ENCODE assay signal across 23 cellular contexts in genomic region chr22:19754701-19755144, GRCh38. TPM values are rescaled to one million over a fixed set of nuclear protein-coding genes. Genes with fewer than 3 reads are reported as not detected.
DNase-seq lines count a peak whose midpoint lies in the region; ATAC-seq, FAIRE-seq and TF ChIP-seq lines count a peak whose summit lies in the region.
"Had no signal": no experiment of that assay in that cellular context is flagged by ENCODE, and none has a peak within 500 bp of the region (broad histone marks: within the 10 kb centered on the region; RNA-seq: fewer than 3 reads in every experiment).

No MANE protein-coding gene starts in this region.

- no peak for TF ChIP-seq RAD21 in HepG2 (CRISPR knock-in tag; IDR thresholded peaks at IDR 0.05)

- H3K27me3 Mint-ChIP-seq in endodermal cell (ENCODE audit: insufficient read depth) (peaks cover 71% of the 10 kb centered on the region), mesothelial cell of epicardium (ENCODE audit: low read depth) (peaks cover 79% of the 10 kb centered on the region)
- peaks cover 87% of the 10 kb centered on the region for H3K27me3 Mint-ChIP-seq in activated naive CD4-positive, alpha-beta T cell treated with anti-CD3 and anti-CD28 coated beads, Interleukin-2, amount 10 ng/mL, durations not matched to agents 7 days and 5 days

- no peak for ATAC-seq in HepG2
- ATAC-seq in right lobe of liver, result no peak
- ATAC-seq in HG02642 (IDR thresholded peaks at IDR 0.05; ENCODE audit: poor library complexity, unreplicated experiment), result no peak
- no peak for ATAC-seq in HG03442 (IDR thresholded peaks at IDR 0.05; ENCODE audit: unreplicated experiment)
- ATAC-seq: HCT116 had no signal

- TF ChIP-seq EP300 in HepG2 (IDR thresholded peaks at IDR 0.05; ENCODE audit: low read depth in 2 of 2, low read length in 2 of 2) (no peak), HepG2 (CRISPR knock-in tag; IDR thresholded peaks at IDR 0.05; ENCODE audit: borderline replicate concordance) (no peak)

- POLR2A ChIA-PET in HepG2 (lab: Yijun Ruan, JAX), result no interaction called here

- H3K4me3 ChIP-seq in HepG2 (replicated peaks in 1 of 3; ENCODE audit: insufficient read depth in 1 of 3, low read depth in 2 of 3, low read length in 3 of 3), result no peak overlapping the region
- H3K4me3 ChIP-seq in right lobe of liver, result no peak overlapping the region
- H3K4me3 ChIP-seq in endodermal cell (ENCODE audit: low read length), result no peak overlapping the region
- H3K4me3 ChIP-seq: BLaER1 treated with 17β-estradiol and CSF1 and Interleukin-3, amounts not matched to agents 10 nM and 100 nM; PC-9; SJCRH30 had no signal

- in situ Hi-C loops in HepG2 (cut with HindIII; ENCODE audit: extremely low pct_ligation_motif_present, low pct_unique_long_range_greater_than_20kb), result loop anchor here (10.0 kb wide), 1 partner anchor 160 kb away; no protein-coding TSS in a partner anchor

- H3K36me3 Mint-ChIP-seq in endodermal cell (ENCODE audit: low read depth), result no peaks in the 10 kb centered on the region
- H3K36me3 Mint-ChIP-seq in mesothelial cell of epicardium, result no peaks in the 10 kb centered on the region
- no peaks in the 10 kb centered on the region for H3K36me3 Mint-ChIP-seq in activated naive CD4-positive, alpha-beta T cell treated with anti-CD3 and anti-CD28 coated beads, Interleukin-2, amount 10 ng/mL, durations not matched to agents 7 days and 5 days
- H3K36me3 Mint-ChIP-seq: CD8-positive, alpha-beta memory T cell had no signal

- H3K79me2 ChIP-seq in HepG2 (ENCODE audit: insufficient read depth, low read length), result no peaks in the 10 kb centered on the region

- intact Hi-C loops in HepG2 (cut with micrococcal nuclease; ENCODE audit: unreplicated experiment) (no loop called here), right lobe of liver (cut with DNase I) (loop anchor here (5.0 to 10.0 kb wide), 3 partner anchors 90 to 143 kb away; no protein-coding TSS in a partner anchor)

- WGBS in HepG2 (ENCODE audit: low lambda C conversion rate), result 43% methylated on average over 9 of the region's 14 CpGs
- 52% methylated on average over 5 of the region's 14 CpGs for WGBS in right lobe of liver (ENCODE audit: insufficient coverage, low coverage, low lambda C conversion rate, missing lambda C conversion rate)
- WGBS in endodermal cell (ENCODE audit: insufficient coverage in 1 of 2, insufficient read length in 1 of 2), 2 experiments, result 50 to 52% methylated on average over 9 to 14 of the region's 14 CpGs

- no peak for FAIRE-seq in HepG2 (lab: Jason Lieb, UNC)
- FAIRE-seq: GM12891, GM18507 had no signal

- H3K4me3 Mint-ChIP-seq in endodermal cell (peak overlapping the region; percentile 13), mesothelial cell of epicardium (peak overlapping the region; percentile 36)
- no peak overlapping the region for H3K4me3 Mint-ChIP-seq in activated naive CD4-positive, alpha-beta T cell treated with anti-CD3 and anti-CD28 coated beads, Interleukin-2, amount 10 ng/mL, durations not matched to agents 7 days and 5 days

- H4K20me1 ChIP-seq in HepG2 (ENCODE audit: insufficient read depth, low read length), result no peaks in the 10 kb centered on the region; the same call in 1 of the 2 replicates

- H3K9ac ChIP-seq in HepG2 (ENCODE audit: insufficient read depth, low read depth, low read length) (no peak overlapping the region), endodermal cell (ENCODE audit: extremely low read depth, low read length, poor library complexity, severe bottlenecking) (no peak overlapping the region)
- H3K9ac ChIP-seq: BLaER1 treated with 17β-estradiol and CSF1 and Interleukin-3, amounts not matched to agents 10 nM and 100 nM had no signal

- no TSS peak for BruUV-seq in HepG2 (replicated peaks; lab: Mats Ljungman, UMichigan)

- H3K4me2 ChIP-seq in HepG2 (ENCODE audit: low read depth, low read length), result no peak overlapping the region
- H3K4me2 ChIP-seq: BLaER1 treated with 17β-estradiol and CSF1 and Interleukin-3, amounts not matched to agents 10 nM and 100 nM; PC-9 had no signal

- CTCF ChIA-PET in HepG2 (lab: Yijun Ruan, JAX; ENCODE audit: low intra/inter-chr PET ratio, low total read pairs), result no interaction called here
- CTCF ChIA-PET in activated naive CD4-positive, alpha-beta T cell treated with anti-CD3 and anti-CD28 coated beads, Interleukin-2, amount 10 ng/mL, durations not matched to agents 7 days and 5 days (lab: Charles Lee), result interaction anchor here (0.8 to 6.9 kb wide), 3 partner anchors 24 to 157 kb away, joined by 3 to 46 read pairs (median 15); no protein-coding TSS in a partner anchor

- TF ChIP-seq POLR2A in HepG2 (IDR thresholded peaks at IDR 0.05; ENCODE audit: insufficient read depth in 1 of 2, low read depth in 2 of 2, low read length in 2 of 2), result no peak
- no peak for TF ChIP-seq POLR2A in right lobe of liver (IDR thresholded peaks at IDR 0.05)

- H3K27me3 ChIP-seq in HepG2 (ENCODE audit: control insufficient read depth in 1 of 2, insufficient read depth in 2 of 2, low read length in 2 of 2) (peaks cover 21 to 94% of the 10 kb centered on the region in 2 experiments), right lobe of liver (peaks cover 0 to 12% of the 10 kb centered on the region in 2 donors), endodermal cell (ENCODE audit: control insufficient read depth, insufficient read depth, low read length, poor library complexity, severe bottlenecking) (peaks cover 82% of the 10 kb centered on the region)
- H3K27me3 ChIP-seq: SJCRH30 had no signal

- no peak overlapping the region for H3K27ac ChIP-seq in HepG2 (ENCODE audit: extremely low read length, insufficient read depth, low read length)
- no peak overlapping the region for H3K27ac ChIP-seq in right lobe of liver
- no peak overlapping the region for H3K27ac ChIP-seq in endodermal cell (ENCODE audit: low read depth, low read length)
- H3K27ac ChIP-seq: BLaER1 treated with 17β-estradiol and CSF1 and Interleukin-3, amounts not matched to agents 10 nM and 100 nM; PC-9; SJCRH30 had no signal

- no peak overlapping the region for H2AFZ ChIP-seq in HepG2 (ENCODE audit: low read length)
- H2AFZ ChIP-seq: PC-9 had no signal

- DNase-seq in HepG2 (ENCODE audit: low spot score), result no peak
- no peak for DNase-seq in right lobe of liver
- peak; percentile 59 for DNase-seq in endodermal cell
- DNase-seq in mesothelial cell of epicardium (ENCODE audit: low spot score in 2 of 2, unreplicated experiment in 2 of 2), result no peak
- DNase-seq in activated naive CD4-positive, alpha-beta T cell treated with Interleukin-2 at 50 U/mL for 16 hours, result no peak
- no peak for DNase-seq in activated naive CD4-positive, alpha-beta T cell treated with anti-CD3 and anti-CD28 coated beads, Interleukin-2, amount 10 ng/mL, durations not matched to agents 7 days and 5 days
- DNase-seq: CD8-positive, alpha-beta memory T cell; GF-D8; MV-4-11; NCI-H1417 treated with DMSO at 0.1 percent for 48 hours; NCI-H1930; NCI-H2171; NCI-H446; NCI-H748 treated with DMSO at 0.1 percent for 48 hours; PC-9; SJCRH30 had no signal

- H3K4me1 Mint-ChIP-seq in endodermal cell (peaks cover 15% of the 10 kb centered on the region), mesothelial cell of epicardium (peaks cover 16% of the 10 kb centered on the region)
- peaks cover 20% of the 10 kb centered on the region for H3K4me1 Mint-ChIP-seq in activated naive CD4-positive, alpha-beta T cell treated with anti-CD3 and anti-CD28 coated beads, Interleukin-2, amount 10 ng/mL, durations not matched to agents 7 days and 5 days

- H3K27ac Mint-ChIP-seq in endodermal cell, result no peak overlapping the region
- no peak overlapping the region for H3K27ac Mint-ChIP-seq in mesothelial cell of epicardium
- H3K27ac Mint-ChIP-seq in activated naive CD4-positive, alpha-beta T cell treated with anti-CD3 and anti-CD28 coated beads, Interleukin-2, amount 10 ng/mL, durations not matched to agents 7 days and 5 days, result no peak overlapping the region
- H3K27ac Mint-ChIP-seq: CD8-positive, alpha-beta memory T cell had no signal

- H3K9me3 ChIP-seq in HepG2 (ENCODE audit: low read length), result no peaks in the 10 kb centered on the region
- no peaks in the 10 kb centered on the region for H3K9me3 ChIP-seq in right lobe of liver
- no peaks in the 10 kb centered on the region for H3K9me3 ChIP-seq in endodermal cell (ENCODE audit: control insufficient read depth, low read length)
- H3K9me3 ChIP-seq: BLaER1 treated with 17β-estradiol and CSF1 and Interleukin-3, amounts not matched to agents 10 nM and 100 nM; SJCRH30 had no signal

- H3K9me3 Mint-ChIP-seq in endodermal cell, result no peaks in the 10 kb centered on the region
- no peaks in the 10 kb centered on the region for H3K9me3 Mint-ChIP-seq in mesothelial cell of epicardium
- H3K9me3 Mint-ChIP-seq in activated naive CD4-positive, alpha-beta T cell treated with anti-CD3 and anti-CD28 coated beads, Interleukin-2, amount 10 ng/mL, durations not matched to agents 7 days and 5 days, result no peaks in the 10 kb centered on the region

- no peak for TF ChIP-seq CTCF in HepG2 (CRISPR knock-in tag; IDR thresholded peaks at IDR 0.05)
- no peak for TF ChIP-seq CTCF in right lobe of liver (IDR thresholded peaks at IDR 0.05)
- no peak for TF ChIP-seq CTCF in endodermal cell (conservative IDR thresholded peaks at IDR 0.05)
- no peak for TF ChIP-seq CTCF in mesothelial cell of epicardium (IDR thresholded peaks at IDR 0.05; ENCODE audit: unreplicated experiment)

- H3K36me3 ChIP-seq in HepG2 (replicated peaks in 1 of 2; ENCODE audit: control insufficient read depth in 1 of 2, insufficient read depth in 2 of 2, low read length in 2 of 2) (no peaks in the 10 kb centered on the region), right lobe of liver (no peaks in the 10 kb centered on the region), endodermal cell (ENCODE audit: control insufficient read depth, insufficient read depth, low read length) (no peaks in the 10 kb centered on the region)
- H3K36me3 ChIP-seq: BLaER1 treated with 17β-estradiol and CSF1 and Interleukin-3, amounts not matched to agents 10 nM and 100 nM; SJCRH30 had no signal

- H3K4me1 ChIP-seq in HepG2 (ENCODE audit: insufficient read depth, low read length), result peaks cover 29% of the 10 kb centered on the region; the same call in 1 of the 2 replicates
- H3K4me1 ChIP-seq in right lobe of liver, result peaks cover 0 to 4% (median 0%) of the 10 kb centered on the region in 4 donors
- H3K4me1 ChIP-seq in endodermal cell (ENCODE audit: control insufficient read depth, insufficient read depth, low read length), result peaks cover 13% of the 10 kb centered on the region

RNA-seq across cellular contexts. Expression of gene TBX1, which starts 5.9 kb away (rescaled TPM):
- not detected in 2 replicates for total RNA-seq in HepG2 (2016; rRNA removed; fragmentation: Illumina TruSeq; extraction: Trizol)
- not detected in 2 replicates for total RNA-seq in HepG2 (2016; cell fraction: cytosol; rRNA removed; fragmentation: Illumina TruSeq; extraction: Trizol; ENCODE audit: low read depth)
- not detected in 2 replicates for total RNA-seq in HepG2 (2016; cell fraction: insoluble cytoplasmic fraction; rRNA removed; fragmentation: Illumina TruSeq; extraction: Trizol)
- not detected in 2 replicates for total RNA-seq in HepG2 (2016; cell fraction: membrane; rRNA removed; fragmentation: Illumina TruSeq; extraction: Trizol)
- not detected in 2 replicates for total RNA-seq in HepG2 (2016; cell fraction: nucleus; rRNA removed; fragmentation: Illumina TruSeq; extraction: Trizol)
- polyA plus RNA-seq in HepG2 (2011; rRNA removed), result not detected in 2 replicates
- polyA plus RNA-seq in HepG2 (2011; cell fraction: cytosol; rRNA removed), result 0.03 TPM in 1 of 2 replicates, not detected in the other
- polyA plus RNA-seq in HepG2 (2011; cell fraction: nucleus; rRNA removed), result 0.23 TPM in 1 of 2 replicates, not detected in the other
- polyA plus RNA-seq in HepG2 (2012), result not detected in 2 replicates
- polyA plus RNA-seq in HepG2 (2016; cell fraction: cytosol; fragmentation: Illumina TruSeq; extraction: Trizol; ENCODE audit: low read depth), result not detected in 2 replicates
- polyA plus RNA-seq in HepG2 (2016; cell fraction: insoluble cytoplasmic fraction; fragmentation: Illumina TruSeq; extraction: Trizol; ENCODE audit: low read depth), result not detected in 2 replicates
- 0.08 TPM in 1 of 2 replicates, not detected in the other for polyA plus RNA-seq in HepG2 (2016; cell fraction: membrane; fragmentation: Illumina TruSeq; extraction: Trizol; ENCODE audit: low read depth)
- not detected in 2 replicates for polyA plus RNA-seq in HepG2 (2016; cell fraction: nucleus; fragmentation: Illumina TruSeq; extraction: Trizol; ENCODE audit: insufficient read depth, low read depth)
- polyA minus RNA-seq in HepG2 (2011; rRNA and poly(A)+ RNA removed; ENCODE audit: low replicate concordance), result not detected in 2 replicates
- not detected in 2 replicates for polyA minus RNA-seq in HepG2 (2011; cell fraction: cytosol; rRNA and poly(A)+ RNA removed)
- polyA minus RNA-seq in HepG2 (2011; cell fraction: nucleus; rRNA and poly(A)+ RNA removed), result not detected in 2 replicates
- total RNA-seq in right lobe of liver, result under 1 TPM in 4 of 6 experiments, not detected in 2; 0.24 to 0.37 (median 0.30) TPM
- total RNA-seq in endodermal cell, result 1 to 10 TPM in 1 of 2 donors, not detected in 1; 1.3 TPM
- polyA plus RNA-seq in endodermal cell (2013, experiment 1 of 2), result 0.75 TPM
- 1.2 TPM for polyA plus RNA-seq in endodermal cell (2013, experiment 2 of 2)
- 0.34 to 0.45 TPM in 2 of 3 replicates, not detected in the other for total RNA-seq in mesothelial cell of epicardium
- total RNA-seq: CD8-positive, alpha-beta memory T cell; HT-29 had no signal
- polyA plus RNA-seq: CD8-positive, alpha-beta memory T cell had no signal

RNA-seq across cellular contexts. Expression of gene GP1BB, which starts 31.4 kb away (rescaled TPM):
- total RNA-seq in HepG2 (2016; rRNA removed; fragmentation: Illumina TruSeq; extraction: Trizol) (not detected in 2 replicates), right lobe of liver (1 to 10 TPM in 1 of 6 experiments, under 1 TPM in 4, not detected in 1; 0.15 to 1.3 (median 0.62) TPM), endodermal cell (under 1 TPM; 0.48 to 0.62 TPM), mesothelial cell of epicardium (1.4 to 5.7 TPM (median 4.4 TPM) in 3 replicates)
- not detected in 2 replicates for total RNA-seq in HepG2 (2016; cell fraction: cytosol; rRNA removed; fragmentation: Illumina TruSeq; extraction: Trizol; ENCODE audit: low read depth)
- total RNA-seq in HepG2 (2016; cell fraction: insoluble cytoplasmic fraction; rRNA removed; fragmentation: Illumina TruSeq; extraction: Trizol), result not detected in 2 replicates
- 0.10 TPM in 1 of 2 replicates, not detected in the other for total RNA-seq in HepG2 (2016; cell fraction: membrane; rRNA removed; fragmentation: Illumina TruSeq; extraction: Trizol)
- total RNA-seq in HepG2 (2016; cell fraction: nucleus; rRNA removed; fragmentation: Illumina TruSeq; extraction: Trizol), result not detected in 2 replicates
- 0.07 TPM in 1 of 2 replicates, not detected in the other for polyA plus RNA-seq in HepG2 (2011; rRNA removed)
- 0.16 TPM in 1 of 2 replicates, not detected in the other for polyA plus RNA-seq in HepG2 (2011; cell fraction: cytosol; rRNA removed)
- polyA plus RNA-seq in HepG2 (2011; cell fraction: nucleus; rRNA removed), result 0.47 TPM in 1 of 2 replicates, not detected in the other
- polyA plus RNA-seq in HepG2 (2012), result not detected in 2 replicates
- polyA plus RNA-seq in HepG2 (2016; cell fraction: cytosol; fragmentation: Illumina TruSeq; extraction: Trizol; ENCODE audit: low read depth), result not detected in 2 replicates
- polyA plus RNA-seq in HepG2 (2016; cell fraction: insoluble cytoplasmic fraction; fragmentation: Illumina TruSeq; extraction: Trizol; ENCODE audit: low read depth), result not detected in 2 replicates
- not detected in 2 replicates for polyA plus RNA-seq in HepG2 (2016; cell fraction: membrane; fragmentation: Illumina TruSeq; extraction: Trizol; ENCODE audit: low read depth)
- polyA plus RNA-seq in HepG2 (2016; cell fraction: nucleus; fragmentation: Illumina TruSeq; extraction: Trizol; ENCODE audit: insufficient read depth, low read depth), result not detected in 2 replicates
- polyA minus RNA-seq in HepG2 (2011; rRNA and poly(A)+ RNA removed; ENCODE audit: low replicate concordance), result 0.32 TPM in 1 of 2 replicates, not detected in the other
- not detected in 2 replicates for polyA minus RNA-seq in HepG2 (2011; cell fraction: cytosol; rRNA and poly(A)+ RNA removed)
- not detected in 2 replicates for polyA minus RNA-seq in HepG2 (2011; cell fraction: nucleus; rRNA and poly(A)+ RNA removed)
- polyA plus RNA-seq in endodermal cell (2013, experiment 1 of 2), result 4.2 TPM
- 5.0 TPM for polyA plus RNA-seq in endodermal cell (2013, experiment 2 of 2)
- total RNA-seq: CD8-positive, alpha-beta memory T cell; HT-29 had no signal
- polyA plus RNA-seq: CD8-positive, alpha-beta memory T cell had no signal

RNA-seq across cellular contexts. Expression of gene SEPTIN5, which starts 40.4 kb away (rescaled TPM):
- not detected in 2 replicates for total RNA-seq in HepG2 (2016; rRNA removed; fragmentation: Illumina TruSeq; extraction: Trizol)
- 0.09 and 0.20 TPM in 2 replicates for total RNA-seq in HepG2 (2016; cell fraction: cytosol; rRNA removed; fragmentation: Illumina TruSeq; extraction: Trizol; ENCODE audit: low read depth)
- total RNA-seq in HepG2 (2016; cell fraction: insoluble cytoplasmic fraction; rRNA removed; fragmentation: Illumina TruSeq; extraction: Trizol), result not detected in 2 replicates
- 0.06 and 0.10 TPM in 2 replicates for total RNA-seq in HepG2 (2016; cell fraction: membrane; rRNA removed; fragmentation: Illumina TruSeq; extraction: Trizol)
- total RNA-seq in HepG2 (2016; cell fraction: nucleus; rRNA removed; fragmentation: Illumina TruSeq; extraction: Trizol), result not detected in 2 replicates
- polyA plus RNA-seq in HepG2 (2011; rRNA removed), result 0.33 and 0.55 TPM in 2 replicates
- polyA plus RNA-seq in HepG2 (2011; cell fraction: cytosol; rRNA removed), result 0.04 TPM in 1 of 2 replicates, not detected in the other
- polyA plus RNA-seq in HepG2 (2011; cell fraction: nucleus; rRNA removed), result 0.57 and 0.82 TPM in 2 replicates
- 0.08 TPM in 1 of 2 replicates, not detected in the other for polyA plus RNA-seq in HepG2 (2012)
- polyA plus RNA-seq in HepG2 (2016; cell fraction: cytosol; fragmentation: Illumina TruSeq; extraction: Trizol; ENCODE audit: low read depth), result 0.15 and 0.23 TPM in 2 replicates
- not detected in 2 replicates for polyA plus RNA-seq in HepG2 (2016; cell fraction: insoluble cytoplasmic fraction; fragmentation: Illumina TruSeq; extraction: Trizol; ENCODE audit: low read depth)
- polyA plus RNA-seq in HepG2 (2016; cell fraction: membrane; fragmentation: Illumina TruSeq; extraction: Trizol; ENCODE audit: low read depth), result 0.23 and 0.58 TPM in 2 replicates
- polyA plus RNA-seq in HepG2 (2016; cell fraction: nucleus; fragmentation: Illumina TruSeq; extraction: Trizol; ENCODE audit: insufficient read depth, low read depth), result 0.28 TPM in 1 of 2 replicates, not detected in the other
- 1.0 and 1.5 TPM in 2 replicates for polyA minus RNA-seq in HepG2 (2011; rRNA and poly(A)+ RNA removed; ENCODE audit: low replicate concordance)
- not detected in 2 replicates for polyA minus RNA-seq in HepG2 (2011; cell fraction: cytosol; rRNA and poly(A)+ RNA removed)
- 0.77 TPM in 1 of 2 replicates, not detected in the other for polyA minus RNA-seq in HepG2 (2011; cell fraction: nucleus; rRNA and poly(A)+ RNA removed)
- 1 to 10 TPM; 1.3 to 3.7 (median 2.1) TPM for total RNA-seq in right lobe of liver
- total RNA-seq in endodermal cell, result 10 to 100 TPM in 1 of 2 donors, 1 to 10 TPM in 1; 9.8 to 20.0 TPM
- polyA plus RNA-seq in endodermal cell (2013, experiment 1 of 2), result 45.2 TPM
- 45.0 TPM for polyA plus RNA-seq in endodermal cell (2013, experiment 2 of 2)
- total RNA-seq in mesothelial cell of epicardium, result 32.2 to 42.1 TPM (median 36.2 TPM) in 3 replicates
- total RNA-seq: HT-29 had no signal
- polyA plus RNA-seq: CD8-positive, alpha-beta memory T cell had no signal
